In genomic region chrX:115560978-115561604, GRCh38 we compare ENCODE assay signal across 8 cellular contexts. TPM values are rescaled to one million over a fixed set of nuclear protein-coding genes. Genes with fewer than 3 reads are reported as not detected.
DNase-seq lines count a peak whose midpoint lies in the region; ATAC-seq and TF ChIP-seq lines count a peak whose summit lies in the region.

PLS3 (plus strand) TSS chrX:115561174; CDS start chrX:115610251, 49,077 bp downstream.

- in situ Hi-C loops in GM13977 (cut with MboI; ENCODE audit: low pct_unique_long_range_greater_than_20kb, low sequenced_read_pairs, unreplicated experiment) = no loop called here

- no peaks in the 10 kb centered on the region for H3K36me3 ChIP-seq in A673 (ENCODE audit: insufficient read depth, low read length, poor library complexity, severe bottlenecking)

- H3K4me1 Mint-ChIP-seq in dendritic cell treated with granulocyte-macrophage colony-stimulating factor and Interleukin-4, amounts not matched to agents 40 ng/mL and 50 ng/mL, for 4 days (ENCODE audit: low read depth) = peaks cover 14% of the 10 kb centered on the region

- peak within 1 kb of the TSS; percentile 74 for H3K4me3 Mint-ChIP-seq in dendritic cell treated with granulocyte-macrophage colony-stimulating factor and Interleukin-4, amounts not matched to agents 40 ng/mL and 50 ng/mL, for 4 days

- H3K27me3 Mint-ChIP-seq in dendritic cell treated with granulocyte-macrophage colony-stimulating factor and Interleukin-4, amounts not matched to agents 40 ng/mL and 50 ng/mL, for 4 days = peaks cover 40% of the 10 kb centered on the region

- no peaks in the 10 kb centered on the region for H3K9me3 Mint-ChIP-seq in dendritic cell treated with granulocyte-macrophage colony-stimulating factor and Interleukin-4, amounts not matched to agents 40 ng/mL and 50 ng/mL, for 4 days

- intact Hi-C loops in A673 (cut with micrococcal nuclease; ENCODE audit: unreplicated experiment) = loop anchor here (5.0 to 10.0 kb wide), 3 partner anchors 56 to 229 kb away; no protein-coding TSS in a partner anchor
- intact Hi-C loops in dendritic cell treated with granulocyte-macrophage colony-stimulating factor and Interleukin-4, amounts not matched to agents 40 ng/mL and 50 ng/mL, for 4 days (cut with micrococcal nuclease) = no loop called here

- BruUV-seq in A673 (replicated peaks; lab: Mats Ljungman, UMichigan) = TSS peak; percentile 28

- peak; percentile 66 for ATAC-seq in HG03442 (IDR thresholded peaks at IDR 0.05; ENCODE audit: unreplicated experiment)

- POLR2A ChIA-PET in A673 (lab: Charles Lee; ENCODE audit: low non-redundant PET) = interaction anchor here (0.6 kb wide), 1 partner anchor 201 kb away, joined by 4 read pairs; no protein-coding TSS in a partner anchor
- POLR2A ChIA-PET in RWPE1 (lab: Yijun Ruan, JAX; ENCODE audit: low non-redundant PET) = no interaction called here

- H3K27ac Mint-ChIP-seq in dendritic cell treated with granulocyte-macrophage colony-stimulating factor and Interleukin-4, amounts not matched to agents 40 ng/mL and 50 ng/mL, for 4 days = no peak within 1 kb of the TSS

- peaks cover 10% of the 10 kb centered on the region for H3K4me1 ChIP-seq in A673 (ENCODE audit: insufficient read depth, low read length, poor library complexity, severe bottlenecking)

- peak; percentile 87 for DNase-seq in A673 (ENCODE audit: low spot score)
- peak; percentile 73 for DNase-seq in GM13977 (ENCODE audit: low spot score)
- DNase-seq in RWPE1 (ENCODE audit: low spot score) = peak; percentile 83
- peak; percentile 88 for DNase-seq in kidney tubule cell (ENCODE audit: low spot score)
- peak; percentile 3 to 23 for DNase-seq in stimulated activated CD8-positive, alpha-beta memory T cell treated with anti-CD3 and anti-CD28 coated beads, Interleukin-2, amount 100 ng/mL, for 48 hours (ENCODE audit: low read depth in 2 of 2)
- no peak for DNase-seq in SHP77 (lab: John Stamatoyannopoulos, UW)

- peak within 1 kb of the TSS; percentile 66 for H3K4me3 ChIP-seq in A673 (ENCODE audit: low read depth, low read length, poor library complexity, severe bottlenecking)

- H3K27ac ChIP-seq in A673 (ENCODE audit: low read depth, low read length, poor library complexity, severe bottlenecking) (peak within 1 kb of the TSS; percentile 82), RWPE1 (peak within 1 kb of the TSS; percentile 96)

- H3K36me3 Mint-ChIP-seq in dendritic cell treated with granulocyte-macrophage colony-stimulating factor and Interleukin-4, amounts not matched to agents 40 ng/mL and 50 ng/mL, for 4 days (ENCODE audit: low read depth) = no peaks in the 10 kb centered on the region

- CTCF ChIA-PET in A673 (lab: Charles Lee) = no interaction called here
- CTCF ChIA-PET in RWPE1 (lab: Yijun Ruan, JAX) = no interaction called here

- TF ChIP-seq CTCF in A673 (conservative IDR thresholded peaks at IDR 0.05; ENCODE audit: low read depth, low read length) (no peak), GM13977 (IDR thresholded peaks at IDR 0.05; ENCODE audit: extremely low read depth, insufficient read depth, missing control alignments) (no peak), RWPE1 (conservative IDR thresholded peaks at IDR 0.05; ENCODE audit: low read depth) (no peak)

- H3K9me3 ChIP-seq in A673 (ENCODE audit: low read depth, low read length, poor library complexity, severe bottlenecking) = no peaks in the 10 kb centered on the region

- H3K27me3 ChIP-seq in A673 (replicated peaks; ENCODE audit: insufficient read depth, low read depth, low read length, poor library complexity) = peaks cover 65% of the 10 kb centered on the region

RNA-seq across cellular contexts. Expression of gene PLS3, which starts in this region (rescaled TPM):
- 75.7 and 88.2 TPM in 2 replicates for total RNA-seq in A673 (2021)

Comparison
In these comparisons a context has a peak if more than half of its experiments do, and no peak if none do; other contexts are left out.
1. DNase-seq: peak in A673 (single experiment), GM13977 (single experiment), RWPE1 (single experiment), kidney tubule cell (single experiment) and stimulated activated CD8-positive, alpha-beta memory T cell treated with anti-CD3 and anti-CD28 coated beads, Interleukin-2, amount 100 ng/mL, for 48 hours (2 of 2); none in SHP77 (0 of 2).